Comparison of ENCODE assay signal across 1 cellular context in genomic region chr3:114411292-114411691, GRCh38.
TF ChIP-seq lines count a peak whose summit lies in the region.

No MANE protein-coding gene starts in this region.

TF ChIP-seq in HepG2, 621 proteins besides CTCF, POLR2A, EP300 and RAD21 (continued from another document):
- TF ChIP-seq LRRFIP1 (CRISPR knock-in tag; conservative IDR thresholded peaks at IDR 0.05): no peak
- no peak for TF ChIP-seq ZUFSP (CRISPR knock-in tag; IDR thresholded peaks at IDR 0.05; ENCODE audit: borderline replicate concordance)
- no peak for TF ChIP-seq ATF7-NPFF (CRISPR knock-in tag; IDR thresholded peaks at IDR 0.05; ENCODE audit: low read depth)
- no peak for TF ChIP-seq SALL2 (CRISPR knock-in tag; IDR thresholded peaks at IDR 0.05)
- no peak for TF ChIP-seq ZNF205 (CRISPR knock-in tag; IDR thresholded peaks at IDR 0.05)
